ENCODE assay signal across 2 cellular contexts in genomic region chr18:3658529-3658928, GRCh38.
TF ChIP-seq lines count a peak whose summit lies in the region.

No MANE protein-coding gene starts in this region.

TF ChIP-seq in HCT116, 20 proteins besides CTCF, POLR2A, EP300 and RAD21:
- TF ChIP-seq ZNF274 (IDR thresholded peaks at IDR 0.05; ENCODE audit: low read depth, low read length), result no peak
- TF ChIP-seq ZBTB33 (IDR thresholded peaks at IDR 0.05; ENCODE audit: extremely low read depth, insufficient replicate concordance, low read length), result no peak
- no peak for TF ChIP-seq YY1 (IDR thresholded peaks at IDR 0.05; ENCODE audit: extremely low read depth, insufficient replicate concordance, low read depth, low read length)
- TF ChIP-seq EZH2 (IDR thresholded peaks at IDR 0.05), result no peak
- no peak for TF ChIP-seq TCF7L2 (IDR thresholded peaks at IDR 0.05; ENCODE audit: borderline replicate concordance, extremely low read depth, insufficient read depth, insufficient read length)

TF ChIP-seq in endothelial cell of umbilical vein, 7 proteins besides CTCF, POLR2A, EP300 and RAD21:
- no peak for TF ChIP-seq FOS (IDR thresholded peaks at IDR 0.05; ENCODE audit: borderline replicate concordance, insufficient read depth, low read length)
- peak; percentile 3 for TF ChIP-seq JUN (IDR thresholded peaks at IDR 0.05; ENCODE audit: borderline replicate concordance, insufficient read depth, insufficient read length, low read depth)
